ENCODE assay signal across 17 cellular contexts in the genomic region with DNA sequence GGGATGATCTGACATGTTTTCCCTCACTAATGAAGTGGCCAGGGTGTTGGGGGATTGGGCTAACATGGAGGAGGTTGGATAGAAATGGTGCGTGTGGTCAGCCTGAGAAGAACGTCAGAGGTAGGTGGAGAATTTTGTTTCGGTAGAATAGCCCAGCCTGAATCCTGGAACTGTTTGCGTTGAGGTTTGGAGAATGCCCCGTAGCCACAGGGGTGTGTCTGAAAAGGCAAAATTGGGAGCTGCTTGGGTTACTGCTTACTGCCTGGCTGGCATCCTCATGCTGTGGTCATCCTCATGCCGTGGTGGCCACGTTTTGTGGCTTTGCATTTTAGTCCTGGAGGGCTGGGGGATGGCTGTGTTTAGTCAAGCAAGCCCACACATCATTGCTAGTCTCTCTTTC.
DNase-seq lines count a peak whose midpoint lies in the region; ATAC-seq and TF ChIP-seq lines count a peak whose summit lies in the region.
"Had no signal": no experiment of that assay in that cellular context is flagged by ENCODE, and none has a peak within 500 bp of the region (broad histone marks: within the 10 kb centered on the region; RNA-seq: fewer than 3 reads in every experiment).

No MANE protein-coding gene starts in this region.

- peak overlapping the region; percentile 52 for H3K4me3 ChIP-seq in endocrine pancreas (ENCODE audit: control insufficient read depth, insufficient read depth, low read length)
- no peak overlapping the region for H3K4me3 ChIP-seq in thymus (ENCODE audit: low read length)
- peak overlapping the region in 1 of 2 donors; percentile 24 for H3K4me3 ChIP-seq in gastroesophageal sphincter

- no peak overlapping the region for H3K9ac ChIP-seq in endocrine pancreas (ENCODE audit: control insufficient read depth, insufficient read depth, low read length)

- H3K27me3 ChIP-seq in endocrine pancreas (ENCODE audit: control insufficient read depth, insufficient read depth, low read length) = no peaks in the 10 kb centered on the region
- H3K27me3 ChIP-seq in thymus (ENCODE audit: control insufficient read depth, insufficient read depth) = no peaks in the 10 kb centered on the region
- no peaks in the 10 kb centered on the region for H3K27me3 ChIP-seq in gastroesophageal sphincter

- TF ChIP-seq POLR2A in gastroesophageal sphincter (IDR thresholded peaks at IDR 0.05) = no peak

- ATAC-seq in gastroesophageal sphincter (no peak), GM21717 (IDR thresholded peaks at IDR 0.05; ENCODE audit: unreplicated experiment) (no peak)
- ATAC-seq: natural killer cell treated with Interleukin-12 subunit alpha and Interleukin-12 subunit beta and Interleukin-15 and Interleukin-18, amount 100 ng/mL, for 72 hours; stimulated activated naive CD8-positive, alpha-beta T cell treated with anti-CD3 and anti-CD28 coated beads, Interleukin-15, Interleukin-2, amounts not matched to agents 100 U/mL and 50 U/mL, for 24 hours had no signal

- no peak for TF ChIP-seq CTCF in gastroesophageal sphincter (IDR thresholded peaks at IDR 0.05)

- H3K36me3 ChIP-seq in endocrine pancreas (ENCODE audit: control insufficient read depth, insufficient read depth, low read length) (no peaks in the 10 kb centered on the region), thymus (ENCODE audit: control insufficient read depth, insufficient read depth) (no peaks in the 10 kb centered on the region), gastroesophageal sphincter (no peaks in the 10 kb centered on the region)

- peak; percentile 33 for DNase-seq in SW480 (ENCODE audit: low spot score)
- DNase-seq in myocyte (ENCODE audit: low read depth) = peak; percentile 4
- no peak for DNase-seq in activated gamma-delta T cell treated with Interleukin-2 at 50 U/mL for 16 hours
- no peak for DNase-seq in stimulated activated CD4-positive, alpha-beta T cell treated with anti-CD3 and anti-CD28 coated beads, Interleukin-4, amount 100 ng/mL, for 24 hours
- DNase-seq: activated CD4-positive, alpha-beta T cell treated with anti-CD3 and anti-CD28 coated beads, Interleukin-2, amount 10 ng/mL, durations not matched to agents 24 days and 14 days; activated CD8-positive, alpha-beta memory T cell treated with anti-CD3 and anti-CD28 coated beads, Interleukin-2, amount 50 U/mL, for 4 hours; GF-D8; mesenchymal stem cell; MM.1S; NCI-H1436 treated with DMSO at 0.1 percent for 48 hours; stimulated activated CD4-positive, alpha-beta T cell treated with anti-CD3 and anti-CD28 coated beads, Interleukin-1b, Interleukin-23, amount 100 ng/mL, for 48 hours; stimulated activated naive CD8-positive, alpha-beta T cell treated with anti-CD3 and anti-CD28 coated beads, Interleukin-15, Interleukin-2, amounts not matched to agents 100 U/mL and 50 U/mL, for 24 hours had no signal

- H3K9me3 ChIP-seq in endocrine pancreas (ENCODE audit: control insufficient read depth, low read length) (no peaks in the 10 kb centered on the region), thymus (ENCODE audit: control insufficient read depth) (no peaks in the 10 kb centered on the region), gastroesophageal sphincter (no peaks in the 10 kb centered on the region)

- WGBS in thymus = 93% methylated on average over 7 of the region's 7 CpGs
- WGBS in gastroesophageal sphincter (ENCODE audit: low coverage in 1 of 2), 2 donors = 69 to 84% methylated on average over 4 to 7 of the region's 7 CpGs

- TF ChIP-seq EP300 in gastroesophageal sphincter (IDR thresholded peaks at IDR 0.05) = no peak

- peak overlapping the region; percentile 20 for H3K27ac ChIP-seq in thymus (ENCODE audit: low read depth)
- no peak overlapping the region for H3K27ac ChIP-seq in gastroesophageal sphincter

- no peaks in the 10 kb centered on the region for H3K4me1 ChIP-seq in endocrine pancreas (ENCODE audit: control insufficient read depth, insufficient read depth, low read length)
- H3K4me1 ChIP-seq in thymus (ENCODE audit: control insufficient read depth, insufficient read depth, low read length) = no peaks in the 10 kb centered on the region
- peaks cover 0 to 11% (median 0%) of the 10 kb centered on the region in 3 donors for H3K4me1 ChIP-seq in gastroesophageal sphincter

Comparison
In these comparisons a context has a peak if more than half of its experiments do, and no peak if none do; other contexts are left out.
1. DNase-seq: peak in SW480 (single experiment) and myocyte (single experiment); none in activated gamma-delta T cell treated with Interleukin-2 at 50 U/mL for 16 hours (single experiment) and stimulated activated CD4-positive, alpha-beta T cell treated with anti-CD3 and anti-CD28 coated beads, Interleukin-4, amount 100 ng/mL, for 24 hours (single experiment).